ENCODE assay signal across 8 cellular contexts in the genomic region with DNA sequence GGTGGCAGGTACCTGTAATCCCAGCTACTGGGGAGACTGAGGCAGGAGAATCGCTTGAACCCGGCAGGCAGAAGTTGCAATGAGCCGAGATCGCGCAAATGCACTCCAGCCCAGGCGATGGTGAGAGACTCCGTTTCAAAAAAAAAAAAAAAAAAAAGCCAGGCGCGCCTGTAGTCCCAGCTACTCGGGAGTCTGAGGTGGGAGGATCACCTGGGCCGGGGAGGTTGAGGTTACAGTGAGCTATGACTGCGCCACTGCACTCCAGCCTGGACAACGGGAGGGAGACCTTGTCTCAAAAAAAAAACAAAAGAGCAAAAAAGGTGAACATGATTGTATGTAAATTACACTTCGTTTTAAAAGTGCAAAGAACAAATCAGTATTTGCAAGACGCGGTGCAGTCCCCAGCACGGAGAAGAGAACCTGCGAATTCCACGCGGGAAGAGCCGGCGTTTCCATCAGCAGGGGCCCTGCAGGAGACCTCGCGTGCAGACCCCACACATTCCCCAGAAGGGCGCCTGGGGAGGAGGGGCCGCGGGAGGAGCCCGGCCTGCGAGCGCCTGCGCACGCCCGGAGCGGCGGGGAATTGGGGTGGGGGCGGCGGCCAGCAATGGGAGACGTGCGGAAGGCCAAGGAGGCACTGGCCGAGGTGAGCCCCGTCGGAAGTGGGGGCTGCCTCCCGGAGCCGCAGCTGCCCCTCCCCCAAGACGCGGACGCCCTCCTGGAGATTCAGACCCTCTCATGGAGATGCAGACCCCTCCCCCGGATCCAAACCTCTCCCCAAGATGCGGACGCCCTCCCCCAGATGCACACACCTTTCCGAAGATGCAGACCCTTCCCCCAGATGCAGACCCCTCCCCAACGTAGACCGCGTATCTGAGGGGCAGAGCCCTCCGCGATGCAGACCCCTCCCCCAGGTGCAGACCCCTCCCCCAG. TPM values are rescaled to one million over a fixed set of nuclear protein-coding genes. Genes with fewer than 3 reads are reported as not detected.
DNase-seq lines count a peak whose midpoint lies in the region; ATAC-seq, FAIRE-seq and TF ChIP-seq lines count a peak whose summit lies in the region.

No MANE protein-coding gene starts in this region.

- H3K36me3 ChIP-seq in astrocyte (ENCODE audit: insufficient read depth, low read length) (no peaks in the 10 kb centered on the region), kidney epithelial cell (ENCODE audit: control insufficient read depth, insufficient read depth, low read length) (no peaks in the 10 kb centered on the region), stomach smooth muscle (ENCODE audit: control insufficient read depth in 2 of 2, insufficient read depth in 2 of 2, low read length in 2 of 2) (no peaks in the 10 kb centered on the region)

- H3K27me3 ChIP-seq in astrocyte (ENCODE audit: insufficient read depth, low read length) (no peaks in the 10 kb centered on the region), kidney epithelial cell (ENCODE audit: control insufficient read depth, insufficient read depth, low read length) (no peaks in the 10 kb centered on the region), stomach smooth muscle (ENCODE audit: control insufficient read depth in 1 of 2, insufficient read depth in 2 of 2, low read length in 2 of 2) (no peaks in the 10 kb centered on the region), foreskin keratinocyte (no peaks in the 10 kb centered on the region)

- peaks cover 39% of the 10 kb centered on the region for H3K79me2 ChIP-seq in astrocyte (ENCODE audit: insufficient read depth, low read length)

- no peaks in the 10 kb centered on the region for H3K9me3 ChIP-seq in astrocyte (ENCODE audit: insufficient read depth, low read depth, low read length)
- H3K9me3 ChIP-seq in stomach smooth muscle (ENCODE audit: control insufficient read depth in 2 of 2, low read length in 2 of 2) = no peaks in the 10 kb centered on the region

- peak overlapping the region; percentile 84 for H3K4me3 Mint-ChIP-seq in astrocyte (ENCODE audit: unreplicated experiment)

- peak overlapping the region; percentile 69 for H3K9ac ChIP-seq in astrocyte (ENCODE audit: low read length)
- no peak overlapping the region for H3K9ac ChIP-seq in stomach smooth muscle (ENCODE audit: low read length in 2 of 2)

- DNase-seq in DMS 273 (lab: John Stamatoyannopoulos, UW; ENCODE audit: unreplicated experiment) (peak; percentile 76), DMS 273 treated with DMSO at 0.1 percent for 48 hours (lab: John Stamatoyannopoulos, UW) (no peak), NCI-H526 (lab: John Stamatoyannopoulos, UW) (peak; percentile 36 to 75), astrocyte (ENCODE audit: low read depth) (no peak), kidney epithelial cell (ENCODE audit: low read depth) (no peak), foreskin keratinocyte (no peak)

- no peaks in the 10 kb centered on the region for H3K9me3 Mint-ChIP-seq in astrocyte (ENCODE audit: unreplicated experiment)

- no peaks in the 10 kb centered on the region for H3K27me3 Mint-ChIP-seq in astrocyte (ENCODE audit: low read depth, unreplicated experiment)

- H4K20me1 ChIP-seq in astrocyte (ENCODE audit: insufficient read depth, low read length) = peaks cover 36% of the 10 kb centered on the region

- H3K4me2 ChIP-seq in astrocyte (ENCODE audit: low read length) = peak overlapping the region; percentile 90

- H3K36me3 Mint-ChIP-seq in astrocyte (ENCODE audit: low read depth, unreplicated experiment) = peaks cover 2% of the 10 kb centered on the region

- no peak for FAIRE-seq in astrocyte (lab: Jason Lieb, UNC)

- H3K27ac ChIP-seq in astrocyte (ENCODE audit: low read depth, low read length) (peak overlapping the region; percentile 55), stomach smooth muscle (ENCODE audit: low read length) (peak overlapping the region; percentile 95), foreskin keratinocyte (no peak overlapping the region)

- TF ChIP-seq CTCF in astrocyte (IDR thresholded peaks at IDR 0.05; ENCODE audit: insufficient read depth, low read depth, low read length) (no peak), kidney epithelial cell (IDR thresholded peaks at IDR 0.05; ENCODE audit: insufficient read depth, low read length, poor library complexity, severe bottlenecking) (no peak), foreskin keratinocyte (conservative IDR thresholded peaks at IDR 0.05) (no peak)

- peaks cover 35% of the 10 kb centered on the region for H3K4me1 Mint-ChIP-seq in astrocyte (ENCODE audit: low read depth, unreplicated experiment)

- ATAC-seq in GM18907 (IDR thresholded peaks at IDR 0.05; ENCODE audit: unreplicated experiment) = no peak
- no peak for ATAC-seq in foreskin keratinocyte

- H3K4me3 ChIP-seq in astrocyte (ENCODE audit: insufficient read depth, low read depth, low read length) (peak overlapping the region; percentile 57), kidney epithelial cell (ENCODE audit: low read depth, low read length) (peak overlapping the region; percentile 73), stomach smooth muscle (ENCODE audit: low read length in 2 of 2) (peak overlapping the region; percentile 18 to 64)

- H3K4me1 ChIP-seq in astrocyte (ENCODE audit: insufficient read depth, low read length) (peaks cover 23% of the 10 kb centered on the region), stomach smooth muscle (ENCODE audit: control insufficient read depth, insufficient read depth, low read length) (peaks cover 56% of the 10 kb centered on the region), foreskin keratinocyte (peaks cover 13% of the 10 kb centered on the region)

- H3K27ac Mint-ChIP-seq in astrocyte (ENCODE audit: unreplicated experiment) = peak overlapping the region; percentile 69

- peak overlapping the region; percentile 50 for H2AFZ ChIP-seq in astrocyte (ENCODE audit: low read depth, low read length)

RNA-seq across cellular contexts. Expression of a gene that starts 16.7 kb away (rescaled TPM):
- total RNA-seq in astrocyte = 109 and 121 TPM in 2 replicates
- 192 and 220 TPM in 2 replicates for total RNA-seq in kidney epithelial cell
- total RNA-seq in foreskin keratinocyte = 87.9 and 89.1 TPM in 2 replicates
- 29.1 and 35.5 TPM in 2 replicates for polyA plus RNA-seq in foreskin keratinocyte

Comparison
In these comparisons a context has a peak if more than half of its experiments do, and no peak if none do; other contexts are left out.
1. DNase-seq: peak in DMS 273 (single experiment) and NCI-H526 (2 of 2); none in DMS 273 treated with DMSO at 0.1 percent for 48 hours (single experiment), astrocyte (single experiment), kidney epithelial cell (single experiment) and foreskin keratinocyte (0 of 2).
2. Peak in every context shown above with its lines, with median percentiles within 50 percentile points of each other: H3K4me3 ChIP-seq.